ENCODE assay signal across 13 cellular contexts in genomic region chr2:54067851-54068375, GRCh38.
"Had no signal": no experiment of that assay in that cellular context is flagged by ENCODE, and none has a peak within 500 bp of the region (broad histone marks: within the 10 kb centered on the region; RNA-seq: fewer than 3 reads in every experiment).

No MANE protein-coding gene starts in this region.

- DNase-seq: activated CD4-positive, alpha-beta memory T cell treated with anti-CD3 and anti-CD28 coated beads, Interleukin-2, amount 10 ng/mL, durations not matched to agents 7 days and 5 days; activated CD4-positive, alpha-beta T cell treated with anti-CD3 and anti-CD28 coated beads for 1 hour; activated CD8-positive, alpha-beta memory T cell treated with anti-CD3 and anti-CD28 coated beads, Interleukin-2, amount 50 U/mL, for 48 hours; central memory CD4-positive, alpha-beta T cell; effector memory CD8-positive, alpha-beta T cell; hippocampal formation; left ventricle myocardium superior; stimulated activated CD4-positive, alpha-beta T cell treated with anti-CD3 and anti-CD28 coated beads, Interleukin-4, amount 100 ng/mL, for 1 hour; stimulated activated CD8-positive, alpha-beta memory T cell treated with anti-CD3 and anti-CD28 coated beads, Interleukin-4, amount 100 ng/mL, for 48 hours; stimulated activated naive CD8-positive, alpha-beta T cell treated with anti-CD3 and anti-CD28 coated beads, Interleukin-15, amount 100 ng/mL, for 72 hours had no signal

- H3K9me3 Mint-ChIP-seq: activated CD4-positive, alpha-beta memory T cell treated with anti-CD3 and anti-CD28 coated beads, Interleukin-2, amount 10 ng/mL, durations not matched to agents 7 days and 5 days; dendritic cell treated with granulocyte-macrophage colony-stimulating factor and Interleukin-4, amounts not matched to agents 40 ng/mL and 50 ng/mL, for 4 days; effector memory CD8-positive, alpha-beta T cell; neural crest cell; stimulated activated naive CD8-positive, alpha-beta T cell treated with anti-CD3 and anti-CD28 coated beads, Interleukin-15, amount 100 ng/mL, for 72 hours had no signal

- H3K27ac ChIP-seq: parathyroid adenoma had no signal

- H3K4me3 Mint-ChIP-seq: activated CD4-positive, alpha-beta memory T cell treated with anti-CD3 and anti-CD28 coated beads, Interleukin-2, amount 10 ng/mL, durations not matched to agents 7 days and 5 days; dendritic cell treated with granulocyte-macrophage colony-stimulating factor and Interleukin-4, amounts not matched to agents 40 ng/mL and 50 ng/mL, for 4 days; effector memory CD8-positive, alpha-beta T cell; neural crest cell; stimulated activated naive CD8-positive, alpha-beta T cell treated with anti-CD3 and anti-CD28 coated beads, Interleukin-15, amount 100 ng/mL, for 72 hours had no signal

- H3K27me3 Mint-ChIP-seq: activated CD4-positive, alpha-beta memory T cell treated with anti-CD3 and anti-CD28 coated beads, Interleukin-2, amount 10 ng/mL, durations not matched to agents 7 days and 5 days; dendritic cell treated with granulocyte-macrophage colony-stimulating factor and Interleukin-4, amounts not matched to agents 40 ng/mL and 50 ng/mL, for 4 days; effector memory CD8-positive, alpha-beta T cell; stimulated activated naive CD8-positive, alpha-beta T cell treated with anti-CD3 and anti-CD28 coated beads, Interleukin-15, amount 100 ng/mL, for 72 hours had no signal

- H3K27ac Mint-ChIP-seq: activated CD4-positive, alpha-beta memory T cell treated with anti-CD3 and anti-CD28 coated beads, Interleukin-2, amount 10 ng/mL, durations not matched to agents 7 days and 5 days; dendritic cell treated with granulocyte-macrophage colony-stimulating factor and Interleukin-4, amounts not matched to agents 40 ng/mL and 50 ng/mL, for 4 days; effector memory CD8-positive, alpha-beta T cell; stimulated activated naive CD8-positive, alpha-beta T cell treated with anti-CD3 and anti-CD28 coated beads, Interleukin-15, amount 100 ng/mL, for 72 hours had no signal

- ATAC-seq: effector memory CD8-positive, alpha-beta T cell; left ventricle myocardium superior; stimulated activated naive CD8-positive, alpha-beta T cell treated with anti-CD3 and anti-CD28 coated beads, Interleukin-15, amount 100 ng/mL, for 72 hours had no signal

- H3K4me1 Mint-ChIP-seq: neural crest cell; stimulated activated naive CD8-positive, alpha-beta T cell treated with anti-CD3 and anti-CD28 coated beads, Interleukin-15, amount 100 ng/mL, for 72 hours had no signal
